ENCODE assay signal across 17 cellular contexts in genomic region chr6:34020278-34020677, GRCh38.
DNase-seq lines count a peak whose midpoint lies in the region; ATAC-seq and TF ChIP-seq lines count a peak whose summit lies in the region.
"Had no signal": no experiment of that assay in that cellular context is flagged by ENCODE, and none has a peak within 500 bp of the region (broad histone marks: within the 10 kb centered on the region; RNA-seq: fewer than 3 reads in every experiment).

No MANE protein-coding gene starts in this region.

- H3K9ac ChIP-seq in neural progenitor cell: no peak overlapping the region
- H3K9ac ChIP-seq: BLaER1 had no signal

- H3K27me3 Mint-ChIP-seq in glutamatergic neuron (ENCODE audit: unreplicated experiment) (peaks cover 19% of the 10 kb centered on the region), neural progenitor cell (ENCODE audit: insufficient read depth, low read depth) (peaks cover 11% of the 10 kb centered on the region)

- peaks cover 9% of the 10 kb centered on the region for H3K9me3 Mint-ChIP-seq in glutamatergic neuron (ENCODE audit: unreplicated experiment)
- H3K9me3 Mint-ChIP-seq in neural progenitor cell: no peaks in the 10 kb centered on the region
- H3K9me3 Mint-ChIP-seq: CD8-positive, alpha-beta T cell had no signal

- no peaks in the 10 kb centered on the region for H3K79me2 ChIP-seq in neural progenitor cell (ENCODE audit: low read depth)

- H3K9me3 ChIP-seq in neural progenitor cell (ENCODE audit: low read depth): no peaks in the 10 kb centered on the region
- H3K9me3 ChIP-seq: Caco-2 had no signal

- ATAC-seq in GM21390 (IDR thresholded peaks at IDR 0.05; ENCODE audit: unreplicated experiment): no peak
- ATAC-seq: CD8-positive, alpha-beta T cell; HCT116 had no signal

- H3K4me3 Mint-ChIP-seq in glutamatergic neuron (ENCODE audit: unreplicated experiment): no peak overlapping the region
- H3K4me3 Mint-ChIP-seq in neural progenitor cell: no peak overlapping the region
- H3K4me3 Mint-ChIP-seq: B cell; CD4-positive, CD25-positive, alpha-beta regulatory T cell; CD8-positive, alpha-beta T cell; GM23338; H9 had no signal

- H3K4me1 Mint-ChIP-seq in glutamatergic neuron (ENCODE audit: low read depth, unreplicated experiment) (peaks cover 5% of the 10 kb centered on the region), neural progenitor cell (peaks cover 21% of the 10 kb centered on the region)
- H3K4me1 Mint-ChIP-seq: B cell; CD4-positive, CD25-positive, alpha-beta regulatory T cell had no signal

- no peaks in the 10 kb centered on the region for H3K27me3 ChIP-seq in neural progenitor cell
- H3K27me3 ChIP-seq: BLaER1 had no signal

- intact Hi-C loops in posterior vena cava (cut with DNase I): loop anchor here in 1 of 2 donors (10.0 kb wide), 1 partner anchor 245 kb away; no protein-coding TSS in a partner anchor

- H2AFZ ChIP-seq in neural progenitor cell (replicated peaks): no peak overlapping the region
- H2AFZ ChIP-seq: GM23338 had no signal

- H3K27ac ChIP-seq in neural progenitor cell: no peak overlapping the region
- H3K27ac ChIP-seq: BLaER1, C4-2B had no signal

- no peak overlapping the region for H3K4me2 ChIP-seq in neural progenitor cell
- H3K4me2 ChIP-seq: BLaER1, GM23338 had no signal

- no peaks in the 10 kb centered on the region for H4K20me1 ChIP-seq in neural progenitor cell (ENCODE audit: low read depth)
- H4K20me1 ChIP-seq: BLaER1 had no signal

- H3K36me3 ChIP-seq in neural progenitor cell: no peaks in the 10 kb centered on the region
- H3K36me3 ChIP-seq: BLaER1 had no signal

- TF ChIP-seq CTCF in glutamatergic neuron (IDR thresholded peaks at IDR 0.05; ENCODE audit: partially characterized antibody, unreplicated experiment) (no peak), neural progenitor cell (IDR thresholded peaks at IDR 0.05) (no peak)

- H3K27ac Mint-ChIP-seq in glutamatergic neuron (ENCODE audit: unreplicated experiment): peak overlapping the region; percentile 17
- peak overlapping the region; percentile 91 for H3K27ac Mint-ChIP-seq in neural progenitor cell
- H3K27ac Mint-ChIP-seq: B cell; CD4-positive, CD25-positive, alpha-beta regulatory T cell; CD8-positive, alpha-beta T cell; GM23338; H9 had no signal

- DNase-seq in glutamatergic neuron (peak; percentile 6), neural progenitor cell (ENCODE audit: low spot score) (no peak), posterior vena cava (ENCODE audit: low spot score) (peak; percentile 70), SW480 (ENCODE audit: low spot score) (no peak)
- DNase-seq in stimulated activated naive CD4-positive, alpha-beta T cell (lab: John Stamatoyannopoulos, UW): no peak
- DNase-seq: Caco-2; CD4-positive, CD25-positive, alpha-beta regulatory T cell; CD8-positive, alpha-beta T cell; DMS153; DND-41; H9 had no signal

- peaks cover 12% of the 10 kb centered on the region for H3K4me1 ChIP-seq in neural progenitor cell
- H3K4me1 ChIP-seq: Caco-2 had no signal

- H3K4me3 ChIP-seq in neural progenitor cell: no peak overlapping the region
- H3K4me3 ChIP-seq: BLaER1, GM23338 had no signal

- H3F3A ChIP-seq in neural progenitor cell (ENCODE audit: low read depth): peaks cover 8% of the 10 kb centered on the region

- H3K36me3 Mint-ChIP-seq in glutamatergic neuron (ENCODE audit: unreplicated experiment) (peaks cover 15% of the 10 kb centered on the region), neural progenitor cell (no peaks in the 10 kb centered on the region)
- H3K36me3 Mint-ChIP-seq: CD4-positive, CD25-positive, alpha-beta regulatory T cell; CD8-positive, alpha-beta T cell had no signal

Comparison
In these comparisons a context has a peak if more than half of its experiments do, and no peak if none do; other contexts are left out.
1. DNase-seq: peak in glutamatergic neuron (single experiment) and posterior vena cava (single experiment); none in neural progenitor cell (single experiment), stimulated activated naive CD4-positive, alpha-beta T cell (0 of 6) and SW480 (single experiment).